In genomic region chr5:160442824-160443431, GRCh38 we compare ENCODE assay signal across 1 cellular context.
TF ChIP-seq lines count a peak whose summit lies in the region.

No MANE protein-coding gene starts in this region.

TF ChIP-seq in GM23338, 12 proteins besides CTCF, POLR2A, EP300 and RAD21 (continued from another document):
- no peak for TF ChIP-seq REST (IDR thresholded peaks at IDR 0.05; ENCODE audit: unreplicated experiment)
- no peak for TF ChIP-seq ZNF114 (CRISPR knock-in tag; IDR thresholded peaks at IDR 0.05)
- TF ChIP-seq STAT1 (IDR thresholded peaks at IDR 0.05; ENCODE audit: unreplicated experiment) = no peak
- no peak for TF ChIP-seq POLR2AphosphoS5 (IDR thresholded peaks at IDR 0.05; ENCODE audit: low read depth)
